8 cellular contexts compared by ENCODE assay signal in the genomic region with DNA sequence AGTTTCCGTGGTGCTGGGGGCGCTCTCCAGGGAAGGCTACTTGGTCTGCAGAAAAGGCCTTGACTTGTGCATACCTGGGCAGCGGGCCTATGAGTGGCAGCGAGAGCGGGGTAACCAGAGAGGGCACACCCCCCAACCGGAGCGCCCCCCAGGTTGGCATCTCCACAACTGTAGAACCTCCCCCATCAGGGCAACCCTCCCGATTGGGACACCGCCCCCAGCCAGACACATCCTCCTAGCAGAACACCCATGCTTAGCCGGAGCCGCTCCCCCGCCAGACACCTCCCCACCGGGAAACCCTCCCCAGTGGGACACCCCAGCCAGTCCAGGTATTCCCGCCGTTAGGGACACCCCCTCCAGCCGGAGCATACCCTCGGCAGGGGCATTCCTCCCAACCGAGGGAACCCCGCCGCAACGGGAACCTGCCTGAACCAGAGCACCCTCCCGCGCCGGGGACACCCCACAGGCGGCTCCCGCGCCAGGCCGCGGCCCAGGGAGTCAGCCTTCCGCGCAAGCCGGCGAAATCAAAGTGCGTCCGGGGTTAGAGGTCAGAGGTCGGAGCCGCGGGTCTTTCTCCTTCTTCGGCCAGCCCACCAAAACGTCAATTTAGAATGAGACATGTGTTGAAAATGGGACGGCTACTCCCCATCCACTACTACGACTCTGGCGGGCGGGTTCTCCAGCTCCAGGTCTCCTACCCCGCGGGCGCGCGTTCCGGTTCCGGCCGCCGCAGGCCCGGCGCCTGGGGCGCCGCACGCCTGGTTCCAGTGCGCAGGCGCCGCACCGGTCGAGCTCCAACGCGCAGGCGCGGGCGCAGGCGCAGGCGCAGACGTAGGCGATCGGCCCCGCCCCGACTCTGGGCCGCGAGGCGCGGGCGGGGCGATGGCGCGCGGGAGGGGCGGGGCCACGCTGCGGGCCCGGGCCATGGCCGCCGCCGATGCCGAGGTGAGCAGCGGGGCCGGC. TPM values are rescaled to one million over a fixed set of nuclear protein-coding genes. Genes with fewer than 3 reads are reported as not detected.
DNase-seq lines count a peak whose midpoint lies in the region; ATAC-seq and TF ChIP-seq lines count a peak whose summit lies in the region.

A gene (plus strand): TSS at position 901 of the 963 bp plus-strand sequence. CDS start 24 bp downstream, at position 925.

- peaks cover 6% of the 10 kb centered on the region for H3K36me3 Mint-ChIP-seq in activated CD8-positive, alpha-beta T cell treated with anti-CD3 and anti-CD28 coated beads for 36 hours (ENCODE audit: low read depth)

- H3K27me3 Mint-ChIP-seq in activated CD8-positive, alpha-beta T cell treated with anti-CD3 and anti-CD28 coated beads for 36 hours: no peaks in the 10 kb centered on the region

- ATAC-seq in GM19324 (IDR thresholded peaks at IDR 0.05; ENCODE audit: low FRiP score, unreplicated experiment) (peak; percentile 91), HG03460 (IDR thresholded peaks at IDR 0.05; ENCODE audit: unreplicated experiment) (peak; percentile 59)
- peak; percentile 88 for ATAC-seq in activated CD8-positive, alpha-beta T cell treated with anti-CD3 and anti-CD28 coated beads for 36 hours

- no peaks in the 10 kb centered on the region for H3K9me3 Mint-ChIP-seq in activated CD8-positive, alpha-beta T cell treated with anti-CD3 and anti-CD28 coated beads for 36 hours

- H3K27ac Mint-ChIP-seq in activated CD8-positive, alpha-beta T cell treated with anti-CD3 and anti-CD28 coated beads for 36 hours: peak within 1 kb of the TSS; percentile 95

- H3K9me3 ChIP-seq in BLaER1 (no peaks in the 10 kb centered on the region), ectodermal cell (ENCODE audit: control insufficient read depth, low read length) (no peaks in the 10 kb centered on the region)

- no peaks in the 10 kb centered on the region for H3K27me3 ChIP-seq in BLaER1
- no peaks in the 10 kb centered on the region for H3K27me3 ChIP-seq in ectodermal cell (ENCODE audit: control insufficient read depth, insufficient read depth, low read length, poor library complexity, severe bottlenecking)

- H3K36me3 ChIP-seq in BLaER1 (peaks cover 60% of the 10 kb centered on the region), ectodermal cell (ENCODE audit: control insufficient read depth, insufficient read depth, low read length) (peaks cover 11% of the 10 kb centered on the region)

- H3K27ac ChIP-seq in BLaER1 (peak within 1 kb of the TSS; percentile 96), ectodermal cell (ENCODE audit: insufficient read depth, low read depth, low read length, poor library complexity, severe bottlenecking) (peak within 1 kb of the TSS; percentile 85)

- intact Hi-C loops in activated CD8-positive, alpha-beta T cell treated with anti-CD3 and anti-CD28 coated beads for 36 hours (cut with micrococcal nuclease): no loop called here

- H3K4me1 ChIP-seq in BLaER1 (peaks cover 47% of the 10 kb centered on the region), ectodermal cell (ENCODE audit: control insufficient read depth, insufficient read depth, low read length) (peaks cover 12% of the 10 kb centered on the region)

- peaks cover 38% of the 10 kb centered on the region for H3K4me1 Mint-ChIP-seq in activated CD8-positive, alpha-beta T cell treated with anti-CD3 and anti-CD28 coated beads for 36 hours (ENCODE audit: low read depth)

- H4K20me1 ChIP-seq in BLaER1: peaks cover 88% of the 10 kb centered on the region

- TF ChIP-seq CTCF in activated CD8-positive, alpha-beta T cell treated with anti-CD3 and anti-CD28 coated beads for 36 hours (IDR thresholded peaks at IDR 0.05): no peak

- H3K4me2 ChIP-seq in BLaER1: peak within 1 kb of the TSS; percentile 96

- POLR2A ChIA-PET in activated CD8-positive, alpha-beta T cell treated with anti-CD3 and anti-CD28 coated beads for 36 hours (lab: Charles Lee): interaction anchor here (0.8 to 1.6 kb wide), 7 partner anchors 9 to 73 kb away, joined by 3 to 6 read pairs (median 4); no protein-coding TSS in a partner anchor

- CTCF ChIA-PET in activated CD8-positive, alpha-beta T cell treated with anti-CD3 and anti-CD28 coated beads for 36 hours (lab: Charles Lee): interaction anchor here (0.8 to 1.7 kb wide), 3 partner anchors 9 to 52 kb away, joined by 3 to 6 read pairs (median 5); no protein-coding TSS in a partner anchor

- DNase-seq in NCI-H82 treated with DMSO at 0.1 percent for 48 hours (lab: John Stamatoyannopoulos, UW; ENCODE audit: unreplicated experiment) (peak; percentile 35), lung microvascular endothelial cell (ENCODE audit: low read depth in 2 of 2) (peak; percentile 88 to 93)
- peak; percentile 85 for DNase-seq in activated CD8-positive, alpha-beta T cell treated with anti-CD3 and anti-CD28 coated beads for 36 hours
- DNase-seq in stimulated activated CD4-positive, alpha-beta T cell treated with anti-CD3 and anti-CD28 coated beads, TNF-alpha, amount 100 ng/mL, for 4 hours (ENCODE audit: low read depth in 3 of 3): peak; percentile 83 to 90 (median 84)

- peak within 1 kb of the TSS; percentile 97 for H3K9ac ChIP-seq in BLaER1

- peak within 1 kb of the TSS; percentile 87 for H3K4me3 Mint-ChIP-seq in activated CD8-positive, alpha-beta T cell treated with anti-CD3 and anti-CD28 coated beads for 36 hours

- WGBS in ectodermal cell, 2 experiments: 1% methylated on average over 92 to 94 of the region's 94 CpGs

- H3K4me3 ChIP-seq in BLaER1: peak within 1 kb of the TSS; percentile 98
- peak within 1 kb of the TSS; percentile 99 for H3K4me3 ChIP-seq in ectodermal cell (ENCODE audit: insufficient read depth, low read depth, low read length)

RNA-seq across cellular contexts. Expression of the gene that starts here (rescaled TPM):
- total RNA-seq in activated CD8-positive, alpha-beta T cell treated with anti-CD3 and anti-CD28 coated beads for 36 hours: 10 to 100 TPM; 62.1 to 67.1 TPM
- polyA plus RNA-seq in ectodermal cell (2013, experiment 1 of 4): 109 TPM
- polyA plus RNA-seq in ectodermal cell (2013, experiment 2 of 4): 113 TPM
- polyA plus RNA-seq in ectodermal cell (2013, experiment 3 of 4): 72.8 TPM
- 83.3 TPM for polyA plus RNA-seq in ectodermal cell (2013, experiment 4 of 4)
- 29.4 and 46.2 TPM in 2 replicates for total RNA-seq in lung microvascular endothelial cell

Comparison
In these comparisons a context has a peak if more than half of its experiments do, and no peak if none do; other contexts are left out.
1. Peak in every context shown above with its lines: DNase-seq, ATAC-seq, H3K4me3 ChIP-seq and H3K27ac ChIP-seq.
2. DNase-seq: peak in every context shown above with its lines; median percentile 90 in lung microvascular endothelial cell; 85 in activated CD8-positive, alpha-beta T cell treated with anti-CD3 and anti-CD28 coated beads for 36 hours; 84 in stimulated activated CD4-positive, alpha-beta T cell treated with anti-CD3 and anti-CD28 coated beads, TNF-alpha, amount 100 ng/mL, for 4 hours; 35 in NCI-H82 treated with DMSO at 0.1 percent for 48 hours.